Comparison of ENCODE assay signal across 8 cellular contexts in the genomic region with DNA sequence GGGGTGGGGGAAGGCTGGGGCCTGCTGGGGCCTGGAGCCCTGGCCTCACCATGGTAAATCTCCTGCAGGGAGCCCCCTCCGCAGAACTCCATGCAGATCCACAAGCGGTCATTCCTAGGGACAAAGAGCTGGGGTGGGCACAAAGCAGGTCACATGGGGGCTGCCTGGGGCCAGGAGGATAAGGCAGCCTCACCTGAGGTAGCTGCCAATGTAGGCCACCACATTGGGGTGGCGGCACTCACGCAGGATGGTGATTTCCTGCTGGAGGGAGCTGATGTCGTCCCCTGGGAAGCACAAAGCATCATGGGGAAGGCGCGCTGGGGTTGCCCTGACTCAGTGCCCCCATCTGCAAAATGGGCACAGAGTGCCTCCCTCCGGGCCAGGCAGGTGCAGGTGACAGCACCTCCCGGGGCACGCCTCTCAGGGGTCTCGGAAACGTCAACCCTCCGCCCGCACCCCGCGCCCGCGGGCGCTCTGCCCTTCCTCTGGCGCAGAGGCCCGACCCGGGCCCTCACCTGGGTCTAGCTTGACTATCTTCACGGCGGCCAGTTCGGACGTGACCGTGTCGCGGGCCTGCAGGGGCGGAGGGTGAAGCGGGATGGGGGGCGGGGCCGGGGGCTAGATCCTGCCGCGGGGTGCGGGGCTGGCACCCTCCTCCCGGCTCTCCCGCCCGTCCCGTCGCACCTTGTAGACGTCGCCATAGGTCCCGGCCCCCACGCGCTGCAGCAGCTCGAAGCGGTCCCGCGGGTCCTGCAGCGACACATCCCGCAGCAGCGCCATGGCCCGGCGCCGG. TPM values are rescaled to one million over a fixed set of nuclear protein-coding genes. Genes with fewer than 3 reads are reported as not detected.
DNase-seq lines count a peak whose midpoint lies in the region; ATAC-seq and TF ChIP-seq lines count a peak whose summit lies in the region.

No MANE protein-coding gene starts in this region.

- DNase-seq in NCI-H2227 treated with DMSO at 0.1 percent for 48 hours (lab: John Stamatoyannopoulos, UW) (peak; percentile 45), NCI-H2227 (lab: John Stamatoyannopoulos, UW; ENCODE audit: unreplicated experiment) (no peak), glutamatergic neuron (no peak), inferior parietal cortex (ENCODE audit: extremely low spot score) (no peak), OCI-M2 (lab: John Stamatoyannopoulos, UW; ENCODE audit: unreplicated experiment) (no peak)
- no peak for DNase-seq in activated T-cell treated with anti-CD3 and anti-CD28 coated beads, Interleukin-2, amount 50 U/mL, for 24 hours

- peaks cover 80% of the 10 kb centered on the region for H3K36me3 Mint-ChIP-seq in activated T-cell treated with anti-CD3 and anti-CD28 coated beads, Interleukin-2, amount 50 U/mL, for 24 hours (ENCODE audit: low read depth)
- H3K36me3 Mint-ChIP-seq in glutamatergic neuron (ENCODE audit: unreplicated experiment), result no peaks in the 10 kb centered on the region

- peak overlapping the region; percentile 86 for H3K27ac Mint-ChIP-seq in activated T-cell treated with anti-CD3 and anti-CD28 coated beads, Interleukin-2, amount 50 U/mL, for 24 hours
- H3K27ac Mint-ChIP-seq in glutamatergic neuron (ENCODE audit: unreplicated experiment), result no peak overlapping the region

- H3K4me3 Mint-ChIP-seq in activated T-cell treated with anti-CD3 and anti-CD28 coated beads, Interleukin-2, amount 50 U/mL, for 24 hours, result peak overlapping the region; percentile 83
- peak overlapping the region; percentile 42 for H3K4me3 Mint-ChIP-seq in glutamatergic neuron (ENCODE audit: unreplicated experiment)

- TF ChIP-seq CTCF in glutamatergic neuron (IDR thresholded peaks at IDR 0.05; ENCODE audit: partially characterized antibody, unreplicated experiment), result no peak

- peaks cover 41% of the 10 kb centered on the region for H3K4me1 Mint-ChIP-seq in activated T-cell treated with anti-CD3 and anti-CD28 coated beads, Interleukin-2, amount 50 U/mL, for 24 hours (ENCODE audit: low read depth)
- peaks cover 7% of the 10 kb centered on the region for H3K4me1 Mint-ChIP-seq in glutamatergic neuron (ENCODE audit: low read depth, unreplicated experiment)

- no peaks in the 10 kb centered on the region for H3K9me3 Mint-ChIP-seq in activated T-cell treated with anti-CD3 and anti-CD28 coated beads, Interleukin-2, amount 50 U/mL, for 24 hours
- H3K9me3 Mint-ChIP-seq in glutamatergic neuron (ENCODE audit: unreplicated experiment), result peaks cover 6% of the 10 kb centered on the region

- H3K27me3 Mint-ChIP-seq in activated T-cell treated with anti-CD3 and anti-CD28 coated beads, Interleukin-2, amount 50 U/mL, for 24 hours, result no peaks in the 10 kb centered on the region
- peaks cover 17% of the 10 kb centered on the region for H3K27me3 Mint-ChIP-seq in glutamatergic neuron (ENCODE audit: unreplicated experiment)

- H3K4me3 ChIP-seq in skin epidermis, result peak overlapping the region; percentile 46 to 72 (median 58)

- peak overlapping the region in 19 of 21 experiments; percentile 10 to 89 (median 70) for H3K27ac ChIP-seq in skin epidermis

- peak; percentile 4 for ATAC-seq in HG03280 (IDR thresholded peaks at IDR 0.05; ENCODE audit: unreplicated experiment)

RNA-seq across cellular contexts. Expression of a gene that starts 0.4 kb away (rescaled TPM):
- total RNA-seq in glutamatergic neuron (ENCODE audit: unreplicated experiment), result 15.9 TPM

RNA-seq across cellular contexts. Expression of a gene that starts 7.8 kb away (rescaled TPM):
- 39.7 TPM for total RNA-seq in glutamatergic neuron (ENCODE audit: unreplicated experiment)

RNA-seq across cellular contexts. Expression of a gene that starts 24.2 kb away (rescaled TPM):
- total RNA-seq in glutamatergic neuron (ENCODE audit: unreplicated experiment), result 415 TPM

RNA-seq across cellular contexts. Expression of a gene that starts 41.9 kb away (rescaled TPM):
- 2.3 TPM for total RNA-seq in glutamatergic neuron (ENCODE audit: unreplicated experiment)

RNA-seq across cellular contexts. Expression of a gene that starts 42.8 kb away (rescaled TPM):
- 5.5 TPM for total RNA-seq in glutamatergic neuron (ENCODE audit: unreplicated experiment)
